Comparison of ENCODE assay signal across 20 cellular contexts in the genomic region with DNA sequence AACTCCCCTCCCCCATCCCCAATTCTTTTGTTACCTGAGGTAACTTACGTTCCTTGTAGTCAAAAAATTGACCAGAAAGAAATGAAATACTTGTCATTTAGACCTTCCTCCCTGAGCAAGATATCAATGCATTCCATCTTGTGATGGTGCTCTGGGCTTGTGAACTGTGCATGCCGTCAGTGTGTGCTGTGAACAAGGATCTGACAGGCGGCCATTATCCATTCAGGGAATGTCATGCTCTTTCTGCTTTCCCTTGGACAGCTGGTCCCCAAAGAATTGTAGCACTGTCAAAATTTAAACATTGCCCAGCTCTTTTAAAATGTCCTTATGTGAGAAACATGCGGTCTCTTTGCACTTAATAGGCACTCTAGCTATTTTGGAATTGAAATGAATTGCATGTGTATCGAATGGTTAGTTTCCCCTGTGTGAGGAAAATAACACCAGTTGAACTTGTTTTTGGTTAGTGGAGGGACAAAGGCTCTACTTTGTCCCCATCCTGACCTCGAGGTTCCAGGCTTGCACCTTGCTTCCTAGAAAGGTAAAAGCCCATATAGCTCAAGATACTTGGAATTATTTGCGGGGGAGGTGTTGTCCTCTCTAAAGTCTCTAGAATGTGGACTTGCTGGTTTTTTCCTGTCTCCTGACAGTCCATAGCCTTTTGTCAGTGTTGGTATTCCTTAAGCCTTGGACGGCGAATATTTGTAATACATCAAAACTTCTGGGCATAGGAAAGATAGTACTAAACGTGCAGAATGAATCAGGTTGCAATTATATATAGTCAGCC.
"Had no signal": no experiment of that assay in that cellular context is flagged by ENCODE, and none has a peak within 500 bp of the region (broad histone marks: within the 10 kb centered on the region; RNA-seq: fewer than 3 reads in every experiment).

No MANE protein-coding gene starts in this region.

- H3K27ac ChIP-seq: cardiac muscle cell, esophagus squamous epithelium, heart right ventricle, left ventricle myocardium inferior, thoracic aorta had no signal

- H3K27me3 ChIP-seq: cardiac muscle cell, esophagus squamous epithelium, heart right ventricle had no signal

- H3K27me3 Mint-ChIP-seq: activated naive CD4-positive, alpha-beta T cell treated with anti-CD3 and anti-CD28 coated beads, Interleukin-2, amount 50 U/mL, for 24 hours; effector memory CD8-positive, alpha-beta T cell; memory B cell; progenitor cell of endocrine pancreas; stimulated activated naive B cell treated with anti-CD40 and anti-IgM and Interleukin-4, amounts not matched to agents 10 μg/mL and 1 μg/mL and 100 μg/mL, for 72 hours had no signal

- H3K4me3 ChIP-seq: cardiac muscle cell, esophagus squamous epithelium, heart right ventricle, left ventricle myocardium inferior, thoracic aorta had no signal

- H3K4me3 Mint-ChIP-seq: activated naive CD4-positive, alpha-beta T cell treated with anti-CD3 and anti-CD28 coated beads, Interleukin-2, amount 50 U/mL, for 24 hours; activated T-cell treated with anti-CD3 and anti-CD28 coated beads, Interleukin-2, amount 50 U/mL, for 72 hours; effector memory CD8-positive, alpha-beta T cell; memory B cell; natural killer cell; stimulated activated naive B cell treated with anti-CD40 and anti-IgM and Interleukin-4, amounts not matched to agents 10 μg/mL and 1 μg/mL and 100 μg/mL, for 72 hours had no signal

- DNase-seq: activated CD4-positive, alpha-beta T cell treated with anti-CD3 and anti-CD28 coated beads, Interleukin-2, amount 50 U/mL, for 4 hours; activated effector memory CD4-positive, alpha-beta T cell treated with anti-CD3 and anti-CD28 coated beads, Interleukin-2, amount 50 U/mL, for 16 hours; activated T-cell treated with anti-CD3 and anti-CD28 coated beads, Interleukin-2, amount 50 U/mL, for 72 hours; dermis blood vessel endothelial cell; effector memory CD8-positive, alpha-beta T cell; esophagus squamous epithelium; heart right ventricle; left ventricle myocardium inferior; natural killer cell; small intestine; stimulated activated CD4-positive, alpha-beta T cell treated with anti-CD3 and anti-CD28 coated beads, Interleukin-4, amount 100 ng/mL, for 4 hours; stimulated activated naive B cell treated with anti-CD40 and anti-IgM and Interleukin-4, amounts not matched to agents 10 μg/mL and 1 μg/mL and 100 μg/mL, for 72 hours; SW 1271 had no signal

- H3K36me3 ChIP-seq: cardiac muscle cell, esophagus squamous epithelium, heart right ventricle, left ventricle myocardium inferior, thoracic aorta had no signal

- H3K4me1 Mint-ChIP-seq: activated naive CD4-positive, alpha-beta T cell treated with anti-CD3 and anti-CD28 coated beads, Interleukin-2, amount 50 U/mL, for 24 hours; memory B cell; natural killer cell; stimulated activated naive B cell treated with anti-CD40 and anti-IgM and Interleukin-4, amounts not matched to agents 10 μg/mL and 1 μg/mL and 100 μg/mL, for 72 hours had no signal

- H3K4me1 ChIP-seq: esophagus squamous epithelium, heart right ventricle, left ventricle myocardium inferior had no signal

- H3K27ac Mint-ChIP-seq: activated naive CD4-positive, alpha-beta T cell treated with anti-CD3 and anti-CD28 coated beads, Interleukin-2, amount 50 U/mL, for 24 hours; activated T-cell treated with anti-CD3 and anti-CD28 coated beads, Interleukin-2, amount 50 U/mL, for 72 hours; effector memory CD8-positive, alpha-beta T cell; memory B cell; natural killer cell; progenitor cell of endocrine pancreas; stimulated activated naive B cell treated with anti-CD40 and anti-IgM and Interleukin-4, amounts not matched to agents 10 μg/mL and 1 μg/mL and 100 μg/mL, for 72 hours had no signal

- FAIRE-seq: small intestine, TTC549 had no signal

- ATAC-seq: activated T-cell treated with anti-CD3 and anti-CD28 coated beads, Interleukin-2, amount 50 U/mL, for 72 hours; effector memory CD8-positive, alpha-beta T cell; heart right ventricle; natural killer cell; right cardiac atrium; stimulated activated naive B cell treated with anti-CD40 and anti-IgM and Interleukin-4, amounts not matched to agents 10 μg/mL and 1 μg/mL and 100 μg/mL, for 72 hours had no signal

- H3K9me3 ChIP-seq: left ventricle myocardium inferior, thoracic aorta had no signal
